ENCODE assay signal across 23 cellular contexts in genomic region chr11:123180166-123180565, GRCh38. TPM values are rescaled to one million over a fixed set of nuclear protein-coding genes. Genes with fewer than 3 reads are reported as not detected.
DNase-seq lines count a peak whose midpoint lies in the region; ATAC-seq, FAIRE-seq and TF ChIP-seq lines count a peak whose summit lies in the region.
"Had no signal": no experiment of that assay in that cellular context is flagged by ENCODE, and none has a peak within 500 bp of the region (broad histone marks: within the 10 kb centered on the region; RNA-seq: fewer than 3 reads in every experiment).

No MANE protein-coding gene starts in this region.

- H4K8ac ChIP-seq in H1 (ENCODE audit: extremely low read depth, insufficient read depth, low read length) = no peak overlapping the region
- H4K8ac ChIP-seq in mesendoderm (ENCODE audit: low read depth, low read length) = no peak overlapping the region

- DNase-seq in HepG2 (ENCODE audit: low spot score) (no peak), right lobe of liver (no peak), H1 (ENCODE audit: low read depth in 1 of 2, low spot score in 2 of 2) (no peak), mesendoderm (peak; percentile 57), AG08396 (ENCODE audit: low spot score) (no peak), GF-D8 (lab: John Stamatoyannopoulos, UW) (no peak), NCI-H1048 (lab: John Stamatoyannopoulos, UW) (no peak)
- DNase-seq: 8988T; activated CD4-positive, alpha-beta memory T cell treated with anti-CD3 and anti-CD28 coated beads for 36 hours; activated T-cell treated with anti-CD3 and anti-CD28 coated beads for 4 hours; amygdala; heart right ventricle; immature natural killer cell; left ventricle myocardium inferior; NCI-H2081 treated with DMSO at 0.1 percent for 48 hours; NCI-H446 treated with DMSO at 0.1 percent for 48 hours; RPMI8226 had no signal

- H4K20me1 ChIP-seq in HepG2 (ENCODE audit: insufficient read depth, low read length) = no peaks in the 10 kb centered on the region
- no peaks in the 10 kb centered on the region for H4K20me1 ChIP-seq in H1 (replicated peaks in 1 of 2; ENCODE audit: control insufficient read depth in 1 of 2, insufficient read depth in 2 of 2, low read length in 2 of 2)
- H4K20me1 ChIP-seq: BLaER1 treated with 17β-estradiol and CSF1 and Interleukin-3, amounts not matched to agents 10 nM and 100 nM had no signal

- H3K23me2 ChIP-seq in H1 (ENCODE audit: low read depth, low read length) = no peaks in the 10 kb centered on the region

- H3K9me3 ChIP-seq in HepG2 (ENCODE audit: low read length) = no peaks in the 10 kb centered on the region
- H3K9me3 ChIP-seq in right lobe of liver = no peaks in the 10 kb centered on the region
- H3K9me3 ChIP-seq in H1 (ENCODE audit: insufficient read depth in 2 of 2, low read depth in 1 of 2, low read length in 1 of 2) = no peaks in the 10 kb centered on the region
- H3K9me3 ChIP-seq: BLaER1 treated with 17β-estradiol and CSF1 and Interleukin-3, amounts not matched to agents 10 nM and 100 nM; heart right ventricle; left ventricle myocardium inferior had no signal

- POLR2A ChIA-PET in HepG2 (lab: Yijun Ruan, JAX) (no interaction called here), H1 (lab: Charles Lee; ENCODE audit: partially characterized antibody) (interaction anchor here (0.5 to 7.3 kb wide), 4 partner anchors 8 to 40 kb away, joined by 3 to 67 read pairs (median 5); partner anchors contain the start of gene CLMP)

- H3K56ac ChIP-seq in H1 (replicated peaks; ENCODE audit: insufficient read length, low read depth, low read length) (no peak overlapping the region), mesendoderm (ENCODE audit: low read length) (peak overlapping the region; percentile 7)

- TF ChIP-seq EP300 in HepG2 (IDR thresholded peaks at IDR 0.05; ENCODE audit: low read depth in 2 of 2, low read length in 2 of 2) (no peak), HepG2 (CRISPR knock-in tag; IDR thresholded peaks at IDR 0.05; ENCODE audit: borderline replicate concordance) (no peak), H1 (IDR thresholded peaks at IDR 0.05; ENCODE audit: borderline replicate concordance in 1 of 2, low read depth in 2 of 2, low read length in 2 of 2) (no peak)

- no peaks in the 10 kb centered on the region for H3K79me2 ChIP-seq in HepG2 (ENCODE audit: insufficient read depth, low read length)
- H3K79me2 ChIP-seq in H1 (ENCODE audit: control insufficient read depth in 1 of 2, insufficient read depth in 2 of 2, low read length in 2 of 2) = 0 out of 4 replicates have a peak, but pooled peaks cover 0 to 8% of the 10 kb centered on the region in 2 experiments
- H3K79me2 ChIP-seq in mesendoderm (ENCODE audit: control insufficient read depth, insufficient read depth, low read length) = peaks cover 20% of the 10 kb centered on the region

- intact Hi-C loops in HepG2 (cut with micrococcal nuclease; ENCODE audit: unreplicated experiment) (no loop called here), right lobe of liver (cut with DNase I) (no loop called here)

- H3K4me3 ChIP-seq in HepG2 (replicated peaks in 1 of 3; ENCODE audit: insufficient read depth in 1 of 3, low read depth in 2 of 3, low read length in 3 of 3) (no peak overlapping the region), right lobe of liver (no peak overlapping the region), H1 (ENCODE audit: extremely low read depth in 1 of 4, insufficient read depth in 2 of 4, low read depth in 3 of 4, low read length in 4 of 4) (no peak overlapping the region), mesendoderm (ENCODE audit: low read length) (no peak overlapping the region)
- H3K4me3 ChIP-seq: BLaER1 treated with 17β-estradiol and CSF1 and Interleukin-3, amounts not matched to agents 10 nM and 100 nM; heart right ventricle; left ventricle myocardium inferior; neural progenitor cell had no signal

- H3K27me3 ChIP-seq in HepG2 (ENCODE audit: control insufficient read depth in 1 of 2, insufficient read depth in 2 of 2, low read length in 2 of 2) (peaks cover 3 to 21% of the 10 kb centered on the region in 2 experiments; a peak in 3 of 5 replicates), right lobe of liver (no peaks in the 10 kb centered on the region), H1 (replicated peaks in 1 of 4; ENCODE audit: control insufficient read depth in 3 of 4, extremely low read depth in 1 of 4, insufficient read depth in 3 of 4, low read length in 3 of 4) (no peaks in the 10 kb centered on the region), mesendoderm (ENCODE audit: insufficient read depth, low read length, poor library complexity) (no peaks in the 10 kb centered on the region)
- H3K27me3 ChIP-seq: neural progenitor cell had no signal

- no peak overlapping the region for H3K23ac ChIP-seq in H1 (ENCODE audit: insufficient read length)
- no peak overlapping the region for H3K23ac ChIP-seq in mesendoderm (ENCODE audit: low read length)

- no peak overlapping the region for H2BK120ac ChIP-seq in H1 (replicated peaks; ENCODE audit: low read depth, low read length)
- H2BK120ac ChIP-seq in mesendoderm (ENCODE audit: low read depth, low read length) = no peak overlapping the region

- FAIRE-seq in HepG2 (lab: Jason Lieb, UNC) (no peak), H1 (lab: Jason Lieb, UNC) (no peak)

- H3K4me2 ChIP-seq in HepG2 (ENCODE audit: low read depth, low read length) = no peak overlapping the region
- H3K4me2 ChIP-seq in H1 (ENCODE audit: insufficient read depth in 1 of 2, low read depth in 2 of 2, low read length in 2 of 2) = no peak overlapping the region
- H3K4me2 ChIP-seq in mesendoderm (ENCODE audit: low read length) = no peak overlapping the region
- H3K4me2 ChIP-seq: BLaER1 treated with 17β-estradiol and CSF1 and Interleukin-3, amounts not matched to agents 10 nM and 100 nM; KMS-11; neural progenitor cell had no signal

- H3K79me1 ChIP-seq in H1 (ENCODE audit: low read depth, low read length) (no peaks in the 10 kb centered on the region; the same call in 1 of the 2 replicates), mesendoderm (ENCODE audit: low read length) (peaks cover 33% of the 10 kb centered on the region)

- H3K9ac ChIP-seq in HepG2 (ENCODE audit: insufficient read depth, low read depth, low read length) (no peak overlapping the region), H1 (replicated peaks in 1 of 4; ENCODE audit: extremely low read depth in 1 of 4, low read depth in 3 of 4, low read length in 3 of 4) (no peak overlapping the region), mesendoderm (ENCODE audit: low read length) (no peak overlapping the region)
- H3K9ac ChIP-seq: BLaER1 treated with 17β-estradiol and CSF1 and Interleukin-3, amounts not matched to agents 10 nM and 100 nM; KMS-11; neural progenitor cell had no signal

- H2BK5ac ChIP-seq in H1 (ENCODE audit: low read depth, low read length) = no peak overlapping the region; the same call in 1 of the 2 replicates
- H2BK5ac ChIP-seq in mesendoderm (ENCODE audit: low read length) = no peak overlapping the region

- TF ChIP-seq RAD21 in HepG2 (CRISPR knock-in tag; IDR thresholded peaks at IDR 0.05) (no peak), H1 (IDR thresholded peaks at IDR 0.05 in 1 of 2, conservative IDR thresholded peaks at IDR 0.05 in 1 of 2; ENCODE audit: low read depth in 2 of 2, low read length in 2 of 2) (no peak)

- H2BK12ac ChIP-seq in H1 (ENCODE audit: low read depth, low read length) = peak overlapping the region; percentile 40; the same call in 1 of the 2 replicates

- ATAC-seq in HepG2 (no peak), right lobe of liver (no peak), HG02759 (IDR thresholded peaks at IDR 0.05; ENCODE audit: unreplicated experiment) (no peak)
- ATAC-seq: esophagus mucosa, heart right ventricle had no signal

- CTCF ChIA-PET in HepG2 (lab: Yijun Ruan, JAX; ENCODE audit: low intra/inter-chr PET ratio, low total read pairs) (no interaction called here), H1 (lab: Charles Lee; ENCODE audit: partially characterized antibody) (interaction anchor here (0.7 to 12.6 kb wide), 5 partner anchors 10 to 78 kb away, joined by 4 to 106 read pairs (median 6); no protein-coding TSS in a partner anchor)

- H3K4ac ChIP-seq in H1 (replicated peaks; ENCODE audit: insufficient read length, low read depth, low read length) (no peak overlapping the region), mesendoderm (ENCODE audit: low read depth, low read length) (no peak overlapping the region)

- WGBS in HepG2 (ENCODE audit: low lambda C conversion rate) = 0% methylated on average over 5 of the region's 5 CpGs
- 27% methylated on average over 2 of the region's 5 CpGs for WGBS in right lobe of liver (ENCODE audit: insufficient coverage, low coverage, low lambda C conversion rate, missing lambda C conversion rate)
- WGBS in H1 (ENCODE audit: extremely low coverage in 1 of 2, insufficient coverage in 1 of 2, insufficient read length in 1 of 2, insufficient replicate concordance in 2 of 2, low coverage in 1 of 2, low lambda C conversion rate in 2 of 2, missing lambda C conversion rate in 1 of 2), 2 experiments = 82% methylated on average over 5 of the region's 5 CpGs; no CpG with 5 or more reads in 1 of the 2 experiments
- WGBS in mesendoderm (ENCODE audit: extremely low coverage, insufficient coverage, low lambda C conversion rate) = no CpG with 5 or more reads among the region's 5 CpGs

- TF ChIP-seq CTCF in HepG2 (CRISPR knock-in tag; IDR thresholded peaks at IDR 0.05) (no peak), right lobe of liver (IDR thresholded peaks at IDR 0.05) (no peak), H1 (IDR thresholded peaks at IDR 0.05; ENCODE audit: control extremely low read depth in 1 of 3, insufficient read depth in 1 of 3, low read depth in 1 of 3, low read length in 3 of 3) (no peak)

- BruUV-seq in HepG2 (replicated peaks; lab: Mats Ljungman, UMichigan) = no TSS peak

- no peak overlapping the region for H3K14ac ChIP-seq in H1 (ENCODE audit: insufficient read length)

- H4K91ac ChIP-seq in H1 (replicated peaks; ENCODE audit: insufficient read length, low read length) = no peak overlapping the region

- H3K4me1 ChIP-seq in HepG2 (ENCODE audit: insufficient read depth, low read length) (peaks cover 8% of the 10 kb centered on the region; the same call in 1 of the 2 replicates), right lobe of liver (no peaks in the 10 kb centered on the region), H1 (replicated peaks in 1 of 4; ENCODE audit: control insufficient read depth in 3 of 4, insufficient read depth in 4 of 4, low read length in 3 of 4) (peaks cover 0 to 21% (median 9%) of the 10 kb centered on the region in 4 experiments; a peak in 6 of 7 replicates), mesendoderm (ENCODE audit: control insufficient read depth, low read depth, low read length) (peaks cover 5% of the 10 kb centered on the region)

- no peak overlapping the region for H2BK15ac ChIP-seq in H1 (ENCODE audit: low read length)
- no peak overlapping the region for H2BK15ac ChIP-seq in mesendoderm (replicated peaks; ENCODE audit: low read depth)

- no peak overlapping the region for H2BK20ac ChIP-seq in H1 (ENCODE audit: low read length)

- H4K5ac ChIP-seq in H1 (ENCODE audit: insufficient read length, low read depth, low read length) = no peak overlapping the region
- H4K5ac ChIP-seq in mesendoderm (ENCODE audit: low read length) = no peak overlapping the region

- H2AFZ ChIP-seq in HepG2 (ENCODE audit: low read length) = no peak overlapping the region
- H2AFZ ChIP-seq in H1 (ENCODE audit: low read length) = no peak overlapping the region
- H2AFZ ChIP-seq: neural progenitor cell had no signal

- H3K18ac ChIP-seq in H1 (ENCODE audit: extremely low read depth, low read length) (no peak overlapping the region), mesendoderm (ENCODE audit: low read length) (no peak overlapping the region)

- in situ Hi-C loops in HepG2 (cut with HindIII; ENCODE audit: extremely low pct_ligation_motif_present, low pct_unique_long_range_greater_than_20kb) = no loop called here

- H2AK5ac ChIP-seq in H1 (ENCODE audit: low read depth, low read length) (peak overlapping the region; percentile 75; the same call in 1 of the 2 replicates), mesendoderm (ENCODE audit: low read length) (no peak overlapping the region)

- H3K27ac ChIP-seq in HepG2 (ENCODE audit: extremely low read length, insufficient read depth, low read length) (no peak overlapping the region), right lobe of liver (no peak overlapping the region), H1 (ENCODE audit: low read depth, low read length) (no peak overlapping the region), mesendoderm (ENCODE audit: low read depth, low read length) (no peak overlapping the region)
- H3K27ac ChIP-seq: BLaER1 treated with 17β-estradiol and CSF1 and Interleukin-3, amounts not matched to agents 10 nM and 100 nM; heart right ventricle; KMS-11; left ventricle myocardium inferior; neural progenitor cell had no signal

- H3K36me3 ChIP-seq in HepG2 (replicated peaks in 1 of 2; ENCODE audit: control insufficient read depth in 1 of 2, insufficient read depth in 2 of 2, low read length in 2 of 2) = no peaks in the 10 kb centered on the region
- H3K36me3 ChIP-seq in right lobe of liver = no peaks in the 10 kb centered on the region
- no peaks in the 10 kb centered on the region for H3K36me3 ChIP-seq in H1 (ENCODE audit: control insufficient read depth in 2 of 4, insufficient read depth in 4 of 4, low read length in 3 of 4)
- H3K36me3 ChIP-seq in mesendoderm (ENCODE audit: control insufficient read depth, insufficient read depth, low read length) = peaks cover 3% of the 10 kb centered on the region
- H3K36me3 ChIP-seq: BLaER1 treated with 17β-estradiol and CSF1 and Interleukin-3, amounts not matched to agents 10 nM and 100 nM; heart right ventricle; left ventricle myocardium inferior; neural progenitor cell had no signal

- TF ChIP-seq POLR2A in HepG2 (IDR thresholded peaks at IDR 0.05; ENCODE audit: insufficient read depth in 1 of 2, low read depth in 2 of 2, low read length in 2 of 2) (no peak), right lobe of liver (IDR thresholded peaks at IDR 0.05) (no peak), H1 (IDR thresholded peaks at IDR 0.05; ENCODE audit: control extremely low read depth in 1 of 2, low read depth in 2 of 2, low read length in 2 of 2) (no peak)

RNA-seq across cellular contexts. Expression of gene CLMP, which starts 14.9 kb away (rescaled TPM):
- total RNA-seq in HepG2 (2016; rRNA removed; fragmentation: Illumina TruSeq; extraction: Trizol) (not detected in 2 replicates), right lobe of liver (1 to 10 TPM in 1 of 6 experiments, under 1 TPM in 5; 0.17 to 1.2 (median 0.51) TPM)
- total RNA-seq in HepG2 (2016; cell fraction: cytosol; rRNA removed; fragmentation: Illumina TruSeq; extraction: Trizol; ENCODE audit: low read depth) = not detected in 2 replicates
- total RNA-seq in HepG2 (2016; cell fraction: insoluble cytoplasmic fraction; rRNA removed; fragmentation: Illumina TruSeq; extraction: Trizol) = not detected in 2 replicates
- not detected in 2 replicates for total RNA-seq in HepG2 (2016; cell fraction: membrane; rRNA removed; fragmentation: Illumina TruSeq; extraction: Trizol)
- not detected in 2 replicates for total RNA-seq in HepG2 (2016; cell fraction: nucleus; rRNA removed; fragmentation: Illumina TruSeq; extraction: Trizol)
- polyA plus RNA-seq in HepG2 (2011; rRNA removed) (not detected in 2 replicates), H1 (2011; rRNA removed) (9.9 and 11.5 TPM in 2 replicates)
- not detected in 2 replicates for polyA plus RNA-seq in HepG2 (2011; cell fraction: cytosol; rRNA removed)
- not detected in 2 replicates for polyA plus RNA-seq in HepG2 (2011; cell fraction: nucleus; rRNA removed)
- polyA plus RNA-seq in HepG2 (2012) = not detected in 2 replicates
- polyA plus RNA-seq in HepG2 (2016; cell fraction: cytosol; fragmentation: Illumina TruSeq; extraction: Trizol; ENCODE audit: low read depth) = not detected in 2 replicates
- polyA plus RNA-seq in HepG2 (2016; cell fraction: insoluble cytoplasmic fraction; fragmentation: Illumina TruSeq; extraction: Trizol; ENCODE audit: low read depth) = not detected in 2 replicates
- polyA plus RNA-seq in HepG2 (2016; cell fraction: membrane; fragmentation: Illumina TruSeq; extraction: Trizol; ENCODE audit: low read depth) = not detected in 2 replicates
- polyA plus RNA-seq in HepG2 (2016; cell fraction: nucleus; fragmentation: Illumina TruSeq; extraction: Trizol; ENCODE audit: insufficient read depth, low read depth) = not detected in 2 replicates
- 64.2 TPM in 1 of 2 replicates, not detected in the other for polyA minus RNA-seq in HepG2 (2011; rRNA and poly(A)+ RNA removed; ENCODE audit: low replicate concordance)
- polyA minus RNA-seq in HepG2 (2011; cell fraction: cytosol; rRNA and poly(A)+ RNA removed) = not detected in 2 replicates
- 0.64 TPM in 1 of 2 replicates, not detected in the other for polyA minus RNA-seq in HepG2 (2011; cell fraction: nucleus; rRNA and poly(A)+ RNA removed)
- total RNA-seq in H1 (2021; fragmentation: NEBNext Ultra II Directional; extraction: Animal tissue kit (Norgen Biotek cat#: 25700)) = 20.8 and 24.1 TPM in 2 replicates
- polyA plus RNA-seq in H1 (2011; cell fraction: cytosol; rRNA removed) = 15.4 TPM
- polyA plus RNA-seq in H1 (2011; cell fraction: nucleus; rRNA removed) = 16.9 TPM
- polyA plus RNA-seq in H1 (2012, experiment 1 of 2) = 10.4 to 16.3 TPM (median 14.3 TPM) in 4 replicates
- 2.0 TPM for polyA plus RNA-seq in H1 (2012, experiment 2 of 2)
- 15.4 TPM for polyA plus RNA-seq in H1 (2013, experiment 1 of 2)
- polyA plus RNA-seq in H1 (2013, experiment 2 of 2) = 16.5 TPM
- 58.8 and 90.8 TPM in 2 replicates for polyA minus RNA-seq in H1 (2011; rRNA and poly(A)+ RNA removed)
- 13.3 TPM for polyA minus RNA-seq in H1 (2011; cell fraction: cytosol; rRNA and poly(A)+ RNA removed)
- polyA minus RNA-seq in H1 (2011; cell fraction: nucleus; rRNA and poly(A)+ RNA removed) = 17.5 TPM
- 35.1 TPM for polyA plus RNA-seq in mesendoderm (2013, experiment 1 of 2)
- 38.9 TPM for polyA plus RNA-seq in mesendoderm (2013, experiment 2 of 2)
- total RNA-seq: HT-29 had no signal

Comparison
In these comparisons a context has a peak if more than half of its experiments do, and no peak if none do; other contexts are left out.
1. Of the 41 proteins assayed by ChIP-seq in both HepG2 and H1: peak only in HepG2: none; only in H1: MAX; in both: none; in neither: 40.